Comparison of ENCODE assay signal across 14 cellular contexts in genomic region chr22:33474587-33474986, GRCh38.
A peak's percentile ranks its signal among the peaks of the same experiment; 100 is the strongest.
DNase-seq lines count a peak whose midpoint lies in the region; ATAC-seq, FAIRE-seq and TF ChIP-seq lines count a peak whose summit lies in the region.
"Had no signal": no experiment of that assay in that cellular context is flagged by ENCODE, and none has a peak within 500 bp of the region (broad histone marks: within the 10 kb centered on the region; RNA-seq: fewer than 3 reads in every experiment).

No MANE protein-coding gene starts in this region.

- no peak overlapping the region; the same call in 1 of the 2 replicates for H4K8ac ChIP-seq in H1 (ENCODE audit: extremely low read depth, insufficient read depth, low read length)

- H2BK120ac ChIP-seq in H1 (replicated peaks; ENCODE audit: low read depth, low read length): no peak overlapping the region

- peak overlapping the region; percentile 48 for H3K27ac Mint-ChIP-seq in Caco-2 (ENCODE audit: unreplicated experiment)
- H3K27ac Mint-ChIP-seq: CD4-positive, CD25-positive, alpha-beta regulatory T cell had no signal

- H3K23me2 ChIP-seq in H1 (ENCODE audit: low read depth, low read length): no peaks in the 10 kb centered on the region

- POLR2A ChIA-PET in Caco-2 (lab: Charles Lee) (no interaction called here), H1 (lab: Charles Lee; ENCODE audit: partially characterized antibody) (no interaction called here)

- H3K14ac ChIP-seq in H1 (ENCODE audit: insufficient read length): peak overlapping the region; percentile 51

- H3K27ac ChIP-seq in OCI-LY3 (ENCODE audit: low read length) (peak overlapping the region; percentile 21; the same call in 1 of the 2 replicates), H1 (ENCODE audit: low read depth, low read length) (no peak overlapping the region), osteoblast (ENCODE audit: low read depth, low read length) (no peak overlapping the region)
- H3K27ac ChIP-seq: A549 had no signal

- no peak overlapping the region for H3K18ac ChIP-seq in H1 (ENCODE audit: extremely low read depth, low read length)

- no peak overlapping the region for H2BK5ac ChIP-seq in H1 (ENCODE audit: low read depth, low read length)

- H3K4me2 ChIP-seq in OCI-LY3 (ENCODE audit: low read length) (peak overlapping the region; percentile 23), H1 (ENCODE audit: insufficient read depth in 1 of 2, low read depth in 2 of 2, low read length in 2 of 2) (no peak overlapping the region), osteoblast (ENCODE audit: insufficient read depth, low read length) (no peak overlapping the region)
- H3K4me2 ChIP-seq: A549 had no signal

- H2AFZ ChIP-seq in OCI-LY3 (ENCODE audit: low read depth, low read length) (no peak overlapping the region), H1 (ENCODE audit: low read length) (no peak overlapping the region), osteoblast (ENCODE audit: low read length) (no peak overlapping the region)

- intact Hi-C loops in Caco-2 (cut with micrococcal nuclease; ENCODE audit: unreplicated experiment): no loop called here

- TF ChIP-seq RAD21 in H1 (IDR thresholded peaks at IDR 0.05 in 1 of 2, conservative IDR thresholded peaks at IDR 0.05 in 1 of 2; ENCODE audit: low read depth in 2 of 2, low read length in 2 of 2): no peak

- H3K9me3 Mint-ChIP-seq in Caco-2 (ENCODE audit: unreplicated experiment): peaks cover 9% of the 10 kb centered on the region
- H3K9me3 Mint-ChIP-seq: IgD-negative memory B cell had no signal

- peaks cover 12% of the 10 kb centered on the region for H3K36me3 Mint-ChIP-seq in Caco-2 (ENCODE audit: insufficient read depth, unreplicated experiment)
- H3K36me3 Mint-ChIP-seq: CD4-positive, CD25-positive, alpha-beta regulatory T cell had no signal

- no peak for TF ChIP-seq POLR2A in H1 (IDR thresholded peaks at IDR 0.05; ENCODE audit: control extremely low read depth in 1 of 2, low read depth in 2 of 2, low read length in 2 of 2)

- TF ChIP-seq EP300 in H1 (IDR thresholded peaks at IDR 0.05; ENCODE audit: borderline replicate concordance in 1 of 2, low read depth in 2 of 2, low read length in 2 of 2): no peak

- H3K9ac ChIP-seq in OCI-LY3 (ENCODE audit: low read length): no peak overlapping the region
- H3K9ac ChIP-seq in H1 (replicated peaks in 1 of 4; ENCODE audit: extremely low read depth in 1 of 4, low read depth in 3 of 4, low read length in 3 of 4): no peak overlapping the region

- no peak overlapping the region for H2BK12ac ChIP-seq in H1 (ENCODE audit: low read depth, low read length)

- H3K23ac ChIP-seq in H1 (ENCODE audit: insufficient read length): peak overlapping the region; percentile 58

- H3K27me3 ChIP-seq in Caco-2 (replicated peaks; ENCODE audit: control insufficient read depth, insufficient read depth, low read length) (no peaks in the 10 kb centered on the region), OCI-LY3 (ENCODE audit: low read depth, low read length) (no peaks in the 10 kb centered on the region), H1 (replicated peaks in 1 of 4; ENCODE audit: control insufficient read depth in 3 of 4, extremely low read depth in 1 of 4, insufficient read depth in 3 of 4, low read length in 3 of 4) (no peaks in the 10 kb centered on the region), osteoblast (ENCODE audit: insufficient read depth, low read length) (no peaks in the 10 kb centered on the region)

- H3K9me3 ChIP-seq in Caco-2 (no peaks in the 10 kb centered on the region), OCI-LY3 (ENCODE audit: insufficient read depth, low read length) (no peaks in the 10 kb centered on the region), H1 (ENCODE audit: insufficient read depth in 2 of 2, low read depth in 1 of 2, low read length in 1 of 2) (no peaks in the 10 kb centered on the region), osteoblast (ENCODE audit: low read depth, low read length) (no peaks in the 10 kb centered on the region)
- H3K9me3 ChIP-seq: A549, HAP-1 had no signal

- no peak for FAIRE-seq in H1 (lab: Jason Lieb, UNC)
- FAIRE-seq: A549, GM19239 had no signal

- no peak overlapping the region for H3K4ac ChIP-seq in H1 (replicated peaks; ENCODE audit: insufficient read length, low read depth, low read length)

- peaks cover 20% of the 10 kb centered on the region for H3K4me1 ChIP-seq in Caco-2
- H3K4me1 ChIP-seq in OCI-LY3 (ENCODE audit: low read length): peaks cover 48% of the 10 kb centered on the region
- H3K4me1 ChIP-seq in H1 (replicated peaks in 1 of 4; ENCODE audit: control insufficient read depth in 3 of 4, insufficient read depth in 4 of 4, low read length in 3 of 4): peaks cover 3 to 17% (median 9%) of the 10 kb centered on the region in 4 experiments; a peak in 6 of 7 replicates
- peaks cover 7% of the 10 kb centered on the region for H3K4me1 ChIP-seq in osteoblast (ENCODE audit: insufficient read depth, low read length)

- 100% methylated on average over 1 of the region's 1 CpG; no CpG with 5 or more reads in 1 of the 2 experiments for WGBS in H1 (ENCODE audit: extremely low coverage in 1 of 2, insufficient coverage in 1 of 2, insufficient read length in 1 of 2, insufficient replicate concordance in 2 of 2, low coverage in 1 of 2, low lambda C conversion rate in 2 of 2, missing lambda C conversion rate in 1 of 2), 2 experiments

- H3K79me1 ChIP-seq in H1 (ENCODE audit: low read depth, low read length): peaks cover 4% of the 10 kb centered on the region; the same call in 1 of the 2 replicates

- H2BK15ac ChIP-seq in H1 (ENCODE audit: low read length): no peak overlapping the region

- H3K56ac ChIP-seq in H1 (replicated peaks; ENCODE audit: insufficient read length, low read depth, low read length): no peak overlapping the region

- no peak overlapping the region for H2BK20ac ChIP-seq in H1 (ENCODE audit: low read length)

- BruUV-seq in Caco-2 (replicated peaks; lab: Mats Ljungman, UMichigan): no TSS peak

- no peak for DNase-seq in Caco-2
- no peak for DNase-seq in H1 (ENCODE audit: low read depth in 1 of 2, low spot score in 2 of 2)
- DNase-seq in SKM-1 (lab: John Stamatoyannopoulos, UW; ENCODE audit: unreplicated experiment): no peak
- DNase-seq in NCI-H524 treated with DMSO at 0.1 percent for 48 hours (lab: John Stamatoyannopoulos, UW): no peak
- no peak for DNase-seq in osteoblast (ENCODE audit: insufficient read length, low spot score, missing footprints)
- DNase-seq: CD4-positive, CD25-positive, alpha-beta regulatory T cell; DMS79; GOT3 had no signal

- peaks cover 19% of the 10 kb centered on the region for H3K4me1 Mint-ChIP-seq in Caco-2 (ENCODE audit: low read depth, unreplicated experiment)
- H3K4me1 Mint-ChIP-seq: CD4-positive, CD25-positive, alpha-beta regulatory T cell had no signal

- H4K5ac ChIP-seq in H1 (ENCODE audit: insufficient read length, low read depth, low read length): no peak overlapping the region

- no peak overlapping the region for H3K4me3 Mint-ChIP-seq in Caco-2 (ENCODE audit: unreplicated experiment)
- H3K4me3 Mint-ChIP-seq: CD4-positive, CD25-positive, alpha-beta regulatory T cell; IgD-negative memory B cell had no signal

- H3K79me2 ChIP-seq in OCI-LY3 (ENCODE audit: low read length): no peaks in the 10 kb centered on the region
- peaks cover 0 to 4% of the 10 kb centered on the region in 2 experiments; a peak in 1 of 4 replicates for H3K79me2 ChIP-seq in H1 (ENCODE audit: control insufficient read depth in 1 of 2, insufficient read depth in 2 of 2, low read length in 2 of 2)
- H3K79me2 ChIP-seq in osteoblast (ENCODE audit: insufficient read depth, low read length): no peaks in the 10 kb centered on the region

- no peak overlapping the region for H2AK5ac ChIP-seq in H1 (ENCODE audit: low read depth, low read length)

- H4K20me1 ChIP-seq in OCI-LY3 (ENCODE audit: insufficient read depth, low read length) (no peaks in the 10 kb centered on the region), H1 (replicated peaks in 1 of 2; ENCODE audit: control insufficient read depth in 1 of 2, insufficient read depth in 2 of 2, low read length in 2 of 2) (peaks cover 2 to 6% of the 10 kb centered on the region in 2 experiments), osteoblast (ENCODE audit: insufficient read depth, low read length) (no peaks in the 10 kb centered on the region)

- ATAC-seq in HG03520 (IDR thresholded peaks at IDR 0.05; ENCODE audit: unreplicated experiment): no peak
- ATAC-seq: A549 had no signal

- CTCF ChIA-PET in Caco-2 (lab: Charles Lee) (no interaction called here), H1 (lab: Charles Lee; ENCODE audit: partially characterized antibody) (no interaction called here)

- H3K4me3 ChIP-seq in Caco-2 (ENCODE audit: low read depth, low read length) (no peak overlapping the region), OCI-LY3 (ENCODE audit: low read length) (no peak overlapping the region), H1 (ENCODE audit: extremely low read depth in 1 of 4, insufficient read depth in 2 of 4, low read depth in 3 of 4, low read length in 4 of 4) (no peak overlapping the region), osteoblast (ENCODE audit: insufficient read depth, low read length) (no peak overlapping the region)
- H3K4me3 ChIP-seq: A549, HAP-1 had no signal

- H4K91ac ChIP-seq in H1 (replicated peaks; ENCODE audit: insufficient read length, low read length): no peak overlapping the region

- TF ChIP-seq CTCF in Caco-2 (IDR thresholded peaks at IDR 0.05; ENCODE audit: insufficient read depth in 1 of 2, low read depth in 1 of 2, low read length in 1 of 2, severe bottlenecking in 1 of 2, unreplicated experiment in 1 of 2) (no peak), OCI-LY3 (IDR thresholded peaks at IDR 0.05; ENCODE audit: low read depth, low read length) (no peak), H1 (IDR thresholded peaks at IDR 0.05; ENCODE audit: control extremely low read depth in 1 of 3, insufficient read depth in 1 of 3, low read depth in 1 of 3, low read length in 3 of 3) (no peak), osteoblast (IDR thresholded peaks at IDR 0.05; ENCODE audit: extremely low read depth, low read depth, low read length) (no peak)

- no peaks in the 10 kb centered on the region for H3K27me3 Mint-ChIP-seq in Caco-2 (ENCODE audit: insufficient read depth, unreplicated experiment)
- H3K27me3 Mint-ChIP-seq: CD4-positive, CD25-positive, alpha-beta regulatory T cell; IgD-negative memory B cell had no signal

- H3K36me3 ChIP-seq in Caco-2 (ENCODE audit: control insufficient read depth, insufficient read depth, low read length) (no peaks in the 10 kb centered on the region), OCI-LY3 (replicated peaks; ENCODE audit: low read depth, low read length) (no peaks in the 10 kb centered on the region), H1 (ENCODE audit: control insufficient read depth in 2 of 4, insufficient read depth in 4 of 4, low read length in 3 of 4) (no peaks in the 10 kb centered on the region), osteoblast (ENCODE audit: insufficient read depth, low read length) (no peaks in the 10 kb centered on the region)
- H3K36me3 ChIP-seq: HAP-1 had no signal

TF ChIP-seq in H1, 55 proteins besides CTCF, POLR2A, EP300 and RAD21 (continues in another document):
- TF ChIP-seq SUZ12 (IDR thresholded peaks at IDR 0.05; ENCODE audit: low read length) (no peak), RBBP5 (IDR thresholded peaks at IDR 0.05; ENCODE audit: borderline replicate concordance, low read depth, low read length) (no peak), SIN3A (conservative IDR thresholded peaks at IDR 0.05 in 1 of 2, IDR thresholded peaks at IDR 0.05 in 1 of 2; ENCODE audit: low read depth in 1 of 2, low read length in 2 of 2) (no peak), PHF8 (conservative IDR thresholded peaks at IDR 0.05; ENCODE audit: low read depth, low read length) (no peak), JUND (IDR thresholded peaks at IDR 0.05; ENCODE audit: low read length) (no peak)
